8 cellular contexts compared by ENCODE assay signal in genomic region chr2:197378494-197378972, GRCh38. TPM values are rescaled to one million over a fixed set of nuclear protein-coding genes. Genes with fewer than 3 reads are reported as not detected.
DNase-seq lines count a peak whose midpoint lies in the region; ATAC-seq lines count a peak whose summit lies in the region.

No MANE protein-coding gene starts in this region.

- peaks cover 20% of the 10 kb centered on the region for H3K4me1 Mint-ChIP-seq in activated CD4-positive, alpha-beta T cell treated with anti-CD3 and anti-CD28 coated beads, Interleukin-2, amount 10 ng/mL, durations not matched to agents 7 days and 5 days

- H3K4me1 ChIP-seq in BLaER1: peaks cover 17% of the 10 kb centered on the region

- H3K27me3 Mint-ChIP-seq in activated CD4-positive, alpha-beta T cell treated with anti-CD3 and anti-CD28 coated beads, Interleukin-2, amount 10 ng/mL, durations not matched to agents 7 days and 5 days: no peaks in the 10 kb centered on the region

- no peaks in the 10 kb centered on the region for H3K9me3 ChIP-seq in BLaER1

- H3K4me3 ChIP-seq in BLaER1: no peak overlapping the region

- H3K27ac ChIP-seq in BLaER1: no peak overlapping the region

- peak overlapping the region; percentile 64; the same call in 1 of the 2 replicates for H3K4me2 ChIP-seq in BLaER1

- POLR2A ChIA-PET in activated CD4-positive, alpha-beta T cell treated with anti-CD3 and anti-CD28 coated beads, Interleukin-2, amount 10 ng/mL, durations not matched to agents 7 days and 5 days (lab: Charles Lee): no interaction called here

- no peak overlapping the region for H3K4me3 Mint-ChIP-seq in activated CD4-positive, alpha-beta T cell treated with anti-CD3 and anti-CD28 coated beads, Interleukin-2, amount 10 ng/mL, durations not matched to agents 7 days and 5 days

- DNase-seq in H4 (ENCODE audit: low spot score) (peak; percentile 11), NCI-H345 treated with DMSO at 0.1 percent for 48 hours (lab: John Stamatoyannopoulos, UW; ENCODE audit: unreplicated experiment) (peak; percentile 79), dedifferentiated amniotic fluid mesenchymal stem cell (ENCODE audit: extremely low spot score) (peak; percentile 25), lung microvascular endothelial cell (ENCODE audit: low read depth in 2 of 2) (peak; percentile 43 to 68)
- peak; percentile 74 for DNase-seq in activated CD4-positive, alpha-beta T cell treated with anti-CD3 and anti-CD28 coated beads, Interleukin-2, amount 10 ng/mL, durations not matched to agents 7 days and 5 days
- DNase-seq in stimulated activated CD8-positive, alpha-beta memory T cell treated with anti-CD3 and anti-CD28 coated beads, Interleukin-15, amount 100 ng/mL, for 1 hour (ENCODE audit: low read depth): peak; percentile 33

- no peak overlapping the region for H3K27ac Mint-ChIP-seq in activated CD4-positive, alpha-beta T cell treated with anti-CD3 and anti-CD28 coated beads, Interleukin-2, amount 10 ng/mL, durations not matched to agents 7 days and 5 days

- no peaks in the 10 kb centered on the region for H3K36me3 Mint-ChIP-seq in activated CD4-positive, alpha-beta T cell treated with anti-CD3 and anti-CD28 coated beads, Interleukin-2, amount 10 ng/mL, durations not matched to agents 7 days and 5 days (ENCODE audit: low read depth)

- no peaks in the 10 kb centered on the region for H4K20me1 ChIP-seq in BLaER1

- no peaks in the 10 kb centered on the region for H3K9me3 Mint-ChIP-seq in activated CD4-positive, alpha-beta T cell treated with anti-CD3 and anti-CD28 coated beads, Interleukin-2, amount 10 ng/mL, durations not matched to agents 7 days and 5 days

- no peak for ATAC-seq in GM21360 (IDR thresholded peaks at IDR 0.05; ENCODE audit: unreplicated experiment)

- H3K36me3 ChIP-seq in BLaER1: no peaks in the 10 kb centered on the region

- no peaks in the 10 kb centered on the region; the same call in 1 of the 2 replicates for H3K27me3 ChIP-seq in BLaER1

- CTCF ChIA-PET in activated CD4-positive, alpha-beta T cell treated with anti-CD3 and anti-CD28 coated beads, Interleukin-2, amount 10 ng/mL, durations not matched to agents 7 days and 5 days (lab: Charles Lee): interaction anchor here (0.8 to 1.4 kb wide), 7 partner anchors 9 to 272 kb away, joined by 3 to 4 read pairs (median 3); no protein-coding TSS in a partner anchor

- H3K9ac ChIP-seq in BLaER1: no peak overlapping the region

RNA-seq across cellular contexts. Expression of gene SF3B1, which starts 56.3 kb away (rescaled TPM):
- 155 and 279 TPM in 2 replicates for total RNA-seq in H4 (2014; rRNA removed; shearing (Covaris generic))
- total RNA-seq in activated CD4-positive, alpha-beta T cell treated with anti-CD3 and anti-CD28 coated beads, Interleukin-2, amount 10 ng/mL, durations not matched to agents 7 days and 5 days: 100 to 1,000 TPM; 334 to 347 TPM
- 115 and 129 TPM in 2 replicates for total RNA-seq in lung microvascular endothelial cell

Comparison
In these comparisons a context has a peak if more than half of its experiments do, and no peak if none do; other contexts are left out.
1. DNase-seq: peak in every context shown above with its lines; median percentile 79 in NCI-H345 treated with DMSO at 0.1 percent for 48 hours; 74 in activated CD4-positive, alpha-beta T cell treated with anti-CD3 and anti-CD28 coated beads, Interleukin-2, amount 10 ng/mL, durations not matched to agents 7 days and 5 days; 56 in lung microvascular endothelial cell; 33 in stimulated activated CD8-positive, alpha-beta memory T cell treated with anti-CD3 and anti-CD28 coated beads, Interleukin-15, amount 100 ng/mL, for 1 hour; 25 in dedifferentiated amniotic fluid mesenchymal stem cell; 11 in H4.